Comparison of ENCODE assay signal across 8 cellular contexts in the genomic region with DNA sequence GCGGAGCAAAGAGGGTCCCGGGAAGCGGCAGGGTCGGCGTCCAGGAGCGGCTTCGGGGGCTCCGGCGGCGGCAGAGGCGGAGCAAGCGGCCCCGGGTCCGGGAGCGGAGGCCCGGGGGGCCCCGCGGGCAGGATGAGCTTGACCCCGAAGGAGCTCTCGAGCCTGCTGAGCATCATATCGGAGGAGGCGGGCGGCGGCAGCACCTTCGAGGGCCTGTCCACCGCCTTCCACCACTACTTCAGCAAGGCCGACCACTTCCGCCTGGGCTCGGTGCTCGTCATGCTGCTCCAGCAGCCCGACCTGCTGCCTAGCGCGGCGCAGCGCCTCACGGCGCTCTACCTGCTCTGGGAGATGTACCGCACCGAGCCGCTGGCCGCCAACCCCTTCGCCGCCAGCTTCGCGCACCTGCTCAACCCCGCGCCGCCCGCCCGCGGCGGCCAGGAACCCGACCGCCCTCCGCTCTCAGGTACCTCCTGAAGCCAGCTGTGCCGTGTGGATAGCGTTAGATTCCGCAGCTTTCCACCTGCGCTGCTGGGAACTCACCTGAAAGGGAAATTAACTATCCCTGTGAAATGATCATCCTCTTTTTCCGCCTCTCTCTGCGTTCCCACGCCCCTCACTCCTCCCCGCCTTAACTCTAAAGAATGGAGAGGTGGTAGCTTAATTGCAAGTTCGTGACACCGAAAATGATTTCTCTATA. TPM values are rescaled to one million over a fixed set of nuclear protein-coding genes. Genes with fewer than 3 reads are reported as not detected.
DNase-seq lines count a peak whose midpoint lies in the region; ATAC-seq and TF ChIP-seq lines count a peak whose summit lies in the region.

No MANE protein-coding gene starts in this region.

- peak; percentile 50 for ATAC-seq in GM19324 (IDR thresholded peaks at IDR 0.05; ENCODE audit: low FRiP score, unreplicated experiment)
- ATAC-seq in HG03439 (IDR thresholded peaks at IDR 0.05; ENCODE audit: unreplicated experiment), result peak; percentile 53
- peak; percentile 54 for ATAC-seq in PC-3

- TF ChIP-seq CTCF in CD14-positive monocyte (IDR thresholded peaks at IDR 0.05) (no peak), PC-3 (conservative IDR thresholded peaks at IDR 0.05; ENCODE audit: low read depth, low read length) (no peak), parathyroid adenoma (IDR thresholded peaks at IDR 0.05) (no peak), tibial artery (IDR thresholded peaks at IDR 0.05) (no peak)

- intact Hi-C loops in CD14-positive monocyte (cut with micrococcal nuclease), result loop anchor here (2.0 to 10.0 kb wide), 3 partner anchors 54 to 250 kb away; partner anchors contain the start of genes RNF149 (in 2 of the 2), RPL31 (in 1 of the 2) and TBC1D8 (in 1 of the 2)
- intact Hi-C loops in PC-3 (cut with micrococcal nuclease), result no loop called here
- intact Hi-C loops in tibial artery (cut with DNase I; ENCODE audit: low total_unique reads), result loop anchor here (2.0 kb wide), 1 partner anchor 54 kb away; no protein-coding TSS in a partner anchor

- peak overlapping the region; percentile 96 for H2AFZ ChIP-seq in PC-3 (ENCODE audit: low read length)
- H2AFZ ChIP-seq in parathyroid adenoma, result peak overlapping the region; percentile 97

- no peaks in the 10 kb centered on the region for H3K9me3 ChIP-seq in PC-3 (ENCODE audit: low read length)
- no peaks in the 10 kb centered on the region for H3K9me3 ChIP-seq in parathyroid adenoma (ENCODE audit: control insufficient read depth, low read length)
- no peaks in the 10 kb centered on the region for H3K9me3 ChIP-seq in tibial artery

- peaks cover 0 to 3% (median 2%) of the 10 kb centered on the region in 7 donors for H3K9me3 Mint-ChIP-seq in CD14-positive monocyte

- H3K27ac Mint-ChIP-seq in CD14-positive monocyte, result peak overlapping the region; percentile 74 to 94 (median 92)

- peaks cover 30% of the 10 kb centered on the region for H3K4me1 ChIP-seq in PC-3 (ENCODE audit: insufficient read depth, low read length)
- peaks cover 5% of the 10 kb centered on the region for H3K4me1 ChIP-seq in parathyroid adenoma
- H3K4me1 ChIP-seq in tibial artery, result peaks cover 0 to 34% (median 27%) of the 10 kb centered on the region in 4 donors

- H3K9me2 ChIP-seq in PC-3 (replicated peaks; ENCODE audit: low read length), result no peaks in the 10 kb centered on the region

- POLR2A ChIA-PET in PC-3 (lab: Charles Lee; ENCODE audit: unreplicated experiment), result interaction anchor here (0.6 to 1.2 kb wide), 2 partner anchors 582 to 1083 kb away, joined by 3 read pairs; no protein-coding TSS in a partner anchor

- CTCF ChIA-PET in PC-3 (lab: Charles Lee), result interaction anchor here (0.5 to 1.5 kb wide), 4 partner anchors 11 to 1770 kb away, joined by 3 to 5 read pairs (median 4); no protein-coding TSS in a partner anchor

- H4K20me1 ChIP-seq in PC-3 (ENCODE audit: low read length), result peaks cover 14% of the 10 kb centered on the region

- H3K36me3 Mint-ChIP-seq in CD14-positive monocyte, result peaks cover 7 to 14% of the 10 kb centered on the region in 2 donors

- peak overlapping the region; percentile 96 for H3K4me3 Mint-ChIP-seq in CD14-positive monocyte

- no TSS peak for BruUV-seq in PC-3 (replicated peaks; lab: Mats Ljungman, UMichigan)

- H3K4me3 ChIP-seq in PC-3 (ENCODE audit: low read length) (peak overlapping the region; percentile 95), parathyroid adenoma (ENCODE audit: low read depth, low read length) (peak overlapping the region; percentile 88), tibial artery (peak overlapping the region; percentile 80 to 95)

- no peaks in the 10 kb centered on the region for H3F3A ChIP-seq in PC-3 (ENCODE audit: low read length, unreplicated experiment)

- no peaks in the 10 kb centered on the region for H3K27me3 Mint-ChIP-seq in CD14-positive monocyte (ENCODE audit: low read depth in 3 of 3)

- H3K4me1 Mint-ChIP-seq in CD14-positive monocyte, result peaks cover 44% of the 10 kb centered on the region

- H3K9ac ChIP-seq in PC-3 (ENCODE audit: low read length), result peak overlapping the region; percentile 98
- peak overlapping the region; percentile 85 for H3K9ac ChIP-seq in parathyroid adenoma

- H3K27ac ChIP-seq in PC-3 (ENCODE audit: low read length) (peak overlapping the region; percentile 67), parathyroid adenoma (peak overlapping the region; percentile 86), tibial artery (peak overlapping the region; percentile 84 to 90)

- peaks cover 4% of the 10 kb centered on the region; the same call in 1 of the 2 replicates for H3K36me3 ChIP-seq in PC-3 (ENCODE audit: low read depth, low read length)
- H3K36me3 ChIP-seq in parathyroid adenoma (ENCODE audit: control insufficient read depth, insufficient read depth, low read length), result no peaks in the 10 kb centered on the region
- peaks cover 4 to 11% (median 7%) of the 10 kb centered on the region in 3 donors for H3K36me3 ChIP-seq in tibial artery

- peaks cover 51% of the 10 kb centered on the region for H3K79me2 ChIP-seq in PC-3 (ENCODE audit: low read length)
- peaks cover 22% of the 10 kb centered on the region for H3K79me2 ChIP-seq in parathyroid adenoma

- H3K4me2 ChIP-seq in PC-3 (ENCODE audit: low read length) (peak overlapping the region; percentile 99), parathyroid adenoma (ENCODE audit: low read length) (peak overlapping the region; percentile 97)

- DNase-seq in CD14-positive monocyte (ENCODE audit: low spot score) (peak; percentile 77), PC-3 (peak; percentile 61), germinal center (ENCODE audit: low spot score) (peak; percentile 64), tibial artery (peak; percentile 60 to 82)
- peak; percentile 72 for DNase-seq in activated effector memory CD4-positive, alpha-beta T cell treated with Interleukin-2 at 50 U/mL for 16 hours

- H3K27me3 ChIP-seq in PC-3 (ENCODE audit: low read length) (no peaks in the 10 kb centered on the region), parathyroid adenoma (ENCODE audit: control insufficient read depth, insufficient read depth, low read length) (no peaks in the 10 kb centered on the region), tibial artery (no peaks in the 10 kb centered on the region)

RNA-seq across cellular contexts. Expression of gene CNOT11, which starts 0.5 kb away (rescaled TPM):
- polyA plus RNA-seq in CD14-positive monocyte, result 10 to 100 TPM; 38.4 to 39.0 TPM
- total RNA-seq in PC-3 (2014; rRNA removed), result 44.9 and 48.5 TPM in 2 replicates

RNA-seq across cellular contexts. Expression of gene RNF149, which starts 55.3 kb away (rescaled TPM):
- polyA plus RNA-seq in CD14-positive monocyte, result 100 to 1,000 TPM; 112 to 141 TPM
- 47.3 and 68.0 TPM in 2 replicates for total RNA-seq in PC-3 (2014; rRNA removed)

Comparison
In these comparisons a context has a peak if more than half of its experiments do, and no peak if none do; other contexts are left out.
1. Peak in every context shown above with its lines: DNase-seq, ATAC-seq, H3K4me3 ChIP-seq and H3K27ac ChIP-seq.